Comparison of ENCODE assay signal across 21 cellular contexts in genomic region chr11:8287297-8288070, GRCh38. TPM values are rescaled to one million over a fixed set of nuclear protein-coding genes. Genes with fewer than 3 reads are reported as not detected.
"Had no signal": no experiment of that assay in that cellular context is flagged by ENCODE, and none has a peak within 500 bp of the region (broad histone marks: within the 10 kb centered on the region; RNA-seq: fewer than 3 reads in every experiment).

No MANE protein-coding gene starts in this region.

- H3K36me3 ChIP-seq: esophagus muscularis mucosa, gastroesophageal sphincter, heart right ventricle, pancreas had no signal

- DNase-seq: activated CD4-positive, alpha-beta T cell treated with anti-CD3 and anti-CD28 coated beads, Interleukin-2, amount 50 U/mL, for 4 hours; activated CD4-positive, CD25-positive, alpha-beta regulatory T cell treated with anti-CD3 and anti-CD28 coated beads, Interleukin-2, amount 50 U/mL, for 72 hours; activated naive CD4-positive, alpha-beta T cell treated with anti-CD3 and anti-CD28 coated beads, Interleukin-2, amount 10 ng/mL, durations not matched to agents 7 days and 5 days; activated naive CD8-positive, alpha-beta T cell treated with anti-CD3 and anti-CD28 coated beads, Interleukin-2, amount 50 U/mL, for 24 hours; activated T-cell treated with anti-CD3 and anti-CD28 coated beads, Interleukin-2, amount 50 U/mL, for 4 hours; anterior cingulate cortex; caudate nucleus; cortex of kidney; effector memory CD4-positive, alpha-beta T cell; heart right ventricle; kidney glomerular epithelial cell; left ventricle myocardium superior; mucosa of descending colon; naive B cell; stimulated activated CD4-positive, alpha-beta T cell treated with anti-CD3 and anti-CD28 coated beads, Interleukin-4, amount 100 ng/mL, for 4 hours; stimulated activated naive B cell treated with anti-CD40 and anti-IgM and Interleukin-4, amounts not matched to agents 10 μg/mL and 1 μg/mL and 100 μg/mL, for 72 hours had no signal

- H3K9me3 ChIP-seq: esophagus muscularis mucosa, gastroesophageal sphincter, heart right ventricle, mucosa of descending colon, pancreas had no signal

- H3K27ac ChIP-seq: esophagus muscularis mucosa, gastroesophageal sphincter, heart right ventricle, pancreas had no signal

- FAIRE-seq: endothelial cell of umbilical vein, pancreas had no signal

- H3K4me3 ChIP-seq: esophagus muscularis mucosa, gastroesophageal sphincter, heart right ventricle, mucosa of descending colon, pancreas had no signal

- H3K4me1 ChIP-seq: pancreas had no signal

- H3K27me3 ChIP-seq: esophagus muscularis mucosa, gastroesophageal sphincter, pancreas had no signal

RNA-seq across cellular contexts. Expression of gene LMO1, which starts 23.8 kb away (rescaled TPM):
- total RNA-seq: activated T-cell treated with anti-CD3 and anti-CD28 coated beads, Interleukin-2, amount 50 U/mL, for 4 hours; endothelial cell of umbilical vein; gastroesophageal sphincter; urinary bladder had no signal
- polyA plus RNA-seq: endothelial cell of umbilical vein had no signal
